27 cellular contexts compared by ENCODE assay signal in genomic region chr16:64035337-64035736, GRCh38.
"Had no signal": no experiment of that assay in that cellular context is flagged by ENCODE, and none has a peak within 500 bp of the region (broad histone marks: within the 10 kb centered on the region; RNA-seq: fewer than 3 reads in every experiment).

No MANE protein-coding gene starts in this region.

- H3K4me1 ChIP-seq: stomach, suprapubic skin, testis, thyroid gland, tibial artery, tibial nerve, transverse colon, upper lobe of left lung, upper lobe of right lung, uterus, vagina had no signal

- H3K27me3 ChIP-seq: stomach, suprapubic skin, testis, thyroid gland, tibial artery, tibial nerve, transverse colon, upper lobe of left lung, upper lobe of right lung, uterus, vagina had no signal

- H3K36me3 ChIP-seq: stomach, suprapubic skin, thoracic aorta, thyroid gland, tibial artery, tibial nerve, transverse colon, upper lobe of left lung, upper lobe of right lung, uterus, vagina had no signal

- ATAC-seq: stimulated activated effector memory CD8-positive, alpha-beta T cell treated with anti-CD3 and anti-CD28 coated beads, Interleukin-12 subunit alpha, Interleukin-12 subunit beta, amount 100 ng/mL, for 72 hours; stimulated activated memory B cell treated with anti-CD40 and anti-IgM and Interleukin-4, amounts not matched to agents 10 μg/mL and 1 μg/mL and 100 μg/mL, for 72 hours; stimulated activated naive B cell treated with anti-CD40 and anti-IgM and Interleukin-4, amounts not matched to agents 10 μg/mL and 1 μg/mL and 100 μg/mL, for 72 hours; stimulated activated naive CD8-positive, alpha-beta T cell treated with anti-CD3 and anti-CD28 coated beads, Interleukin-15, amount 100 ng/mL, for 72 hours; stimulated activated naive CD8-positive, alpha-beta T cell treated with anti-CD3 and anti-CD28 coated beads, Interleukin-15, Interleukin-2, amounts not matched to agents 100 U/mL and 50 U/mL, for 24 hours; upper lobe of right lung had no signal

- H3K4me3 ChIP-seq: stomach, suprapubic skin, testis, thoracic aorta, thyroid gland, tibial artery, tibial nerve, transverse colon, upper lobe of left lung, upper lobe of right lung, uterus, vagina had no signal

- H3K27ac ChIP-seq: stomach, suprapubic skin, testis, thoracic aorta, thyroid gland, tibial artery, tibial nerve, transverse colon, upper lobe of left lung, upper lobe of right lung, uterus, vagina had no signal

- DNase-seq: stimulated activated CD4-positive, alpha-beta T cell treated with anti-CD3 and anti-CD28 coated beads, Interleukin-2, amount 100 ng/mL, for 48 hours; stimulated activated CD4-positive, alpha-beta T cell treated with anti-CD3 and anti-CD28 coated beads, Interleukin-4, amount 100 ng/mL, for 1 hour; stimulated activated CD4-positive, alpha-beta T cell treated with anti-CD3 and anti-CD28 coated beads, Interleukin-4, amount 100 ng/mL, for 24 hours; stimulated activated CD4-positive, alpha-beta T cell treated with anti-CD3 and anti-CD28 coated beads, Interleukin-4, amount 100 ng/mL, for 4 hours; stimulated activated CD8-positive, alpha-beta memory T cell treated with anti-CD3 and anti-CD28 coated beads, Interleukin-4, amount 100 ng/mL, for 48 hours; stimulated activated naive B cell treated with anti-CD40 and anti-IgM and Interleukin-4, amounts not matched to agents 10 μg/mL and 1 μg/mL and 100 μg/mL, for 72 hours; stimulated activated naive CD4-positive, alpha-beta T cell; stimulated activated naive CD4-positive, alpha-beta T cell treated with Interleukin-2 at 50 U/mL for 16 hours; stimulated activated naive CD8-positive, alpha-beta T cell treated with anti-CD3 and anti-CD28 coated beads, Interleukin-15, amount 100 ng/mL, for 72 hours; stimulated activated naive CD8-positive, alpha-beta T cell treated with anti-CD3 and anti-CD28 coated beads, Interleukin-15, Interleukin-2, amounts not matched to agents 100 U/mL and 50 U/mL, for 24 hours; stomach; substantia nigra; testis; thyroid gland; tibial artery; transverse colon; trophoblast cell; upper lobe of left lung; upper lobe of right lung; uterus had no signal

- FAIRE-seq: urothelium cell line had no signal

- H3K9me3 ChIP-seq: stomach, suprapubic skin, testis, thoracic aorta, thyroid gland, tibial artery, tibial nerve, transverse colon, upper lobe of left lung, upper lobe of right lung, uterus, vagina had no signal
